In the genomic region with DNA sequence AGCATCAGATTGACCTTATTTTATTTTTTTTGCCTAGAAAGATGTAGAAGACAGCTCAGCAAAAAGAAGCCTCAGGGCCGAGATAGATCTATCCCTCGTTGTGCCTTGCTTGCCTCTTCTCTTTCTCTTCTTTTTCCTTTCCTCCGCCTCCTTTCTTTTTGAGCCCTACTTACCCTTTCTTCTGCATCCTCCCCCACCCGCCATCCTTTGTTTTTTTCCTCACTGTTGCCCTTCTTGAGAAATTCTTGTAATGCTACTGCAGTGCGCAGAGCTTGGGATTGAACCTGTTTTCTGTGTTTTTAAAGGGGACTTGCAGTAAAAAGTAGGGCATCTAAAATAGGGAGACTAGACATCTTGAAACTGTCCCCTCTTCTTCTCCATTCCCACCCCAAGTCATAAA, we compare ENCODE assay signal across 20 cellular contexts. TPM values are rescaled to one million over a fixed set of nuclear protein-coding genes. Genes with fewer than 3 reads are reported as not detected.
DNase-seq lines count a peak whose midpoint lies in the region; ATAC-seq and TF ChIP-seq lines count a peak whose summit lies in the region.
"Had no signal": no experiment of that assay in that cellular context is flagged by ENCODE, and none has a peak within 500 bp of the region (broad histone marks: within the 10 kb centered on the region; RNA-seq: fewer than 3 reads in every experiment).

No MANE protein-coding gene starts in this region.

- no peaks in the 10 kb centered on the region for H3K27me3 Mint-ChIP-seq in stimulated activated naive CD8-positive, alpha-beta T cell treated with anti-CD3 and anti-CD28 coated beads, Interleukin-15, Interleukin-2, amounts not matched to agents 100 ng/mL and 50 ng/mL, for 24 hours
- H3K27me3 Mint-ChIP-seq in WTC11 (ENCODE audit: low read depth): no peaks in the 10 kb centered on the region
- peaks cover 0 to 3% (median 0%) of the 10 kb centered on the region in 3 donors for H3K27me3 Mint-ChIP-seq in immature natural killer cell (ENCODE audit: low read depth in 3 of 3)
- H3K27me3 Mint-ChIP-seq: activated CD8-positive, alpha-beta memory T cell treated with anti-CD3 and anti-CD28 coated beads, Interleukin-2, amount 10 ng/mL, durations not matched to agents 7 days and 5 days had no signal

- H3K27ac Mint-ChIP-seq in stimulated activated naive CD8-positive, alpha-beta T cell treated with anti-CD3 and anti-CD28 coated beads, Interleukin-15, Interleukin-2, amounts not matched to agents 100 ng/mL and 50 ng/mL, for 24 hours: peak overlapping the region; percentile 15
- peak overlapping the region; percentile 88 for H3K27ac Mint-ChIP-seq in WTC11
- H3K27ac Mint-ChIP-seq in immature natural killer cell: peak overlapping the region; percentile 23 to 73 (median 62)
- H3K27ac Mint-ChIP-seq: activated CD8-positive, alpha-beta memory T cell treated with anti-CD3 and anti-CD28 coated beads, Interleukin-2, amount 10 ng/mL, durations not matched to agents 7 days and 5 days; T-helper 1 cell treated with Interleukin-12 subunit alpha and Interleukin-12 subunit beta and Interleukin-4 antibody, amounts not matched to agents 30 μg/mL and 1 μg/mL, for 36 hours had no signal

- peaks cover 90% of the 10 kb centered on the region for H3K4me1 Mint-ChIP-seq in stimulated activated naive CD8-positive, alpha-beta T cell treated with anti-CD3 and anti-CD28 coated beads, Interleukin-15, Interleukin-2, amounts not matched to agents 100 ng/mL and 50 ng/mL, for 24 hours (ENCODE audit: low read depth)
- H3K4me1 Mint-ChIP-seq in WTC11 (peaks cover 95% of the 10 kb centered on the region), immature natural killer cell (peaks cover 90 to 97% of the 10 kb centered on the region in 2 donors)

- CTCF ChIA-PET in WTC11 (lab: Charles Lee): interaction anchor here (2.2 to 3.5 kb wide), 3 partner anchors 10 to 149 kb away, joined by 10 to 45 read pairs (median 15); partner anchors contain the start of gene RALY

- DNase-seq in stimulated activated naive CD8-positive, alpha-beta T cell treated with anti-CD3 and anti-CD28 coated beads, Interleukin-15, Interleukin-2, amounts not matched to agents 100 U/mL and 50 U/mL, for 24 hours: no peak
- DNase-seq in WTC11 (ENCODE audit: low spot score) (no peak), immature natural killer cell (no peak), GDM1 (lab: John Stamatoyannopoulos, UW) (no peak), KBM-7 (no peak)
- DNase-seq in activated effector memory CD4-positive, alpha-beta T cell treated with Interleukin-2 at 50 U/mL for 16 hours: no peak
- DNase-seq: activated CD8-positive, alpha-beta memory T cell treated with anti-CD3 and anti-CD28 coated beads, Interleukin-2, amount 10 ng/mL, durations not matched to agents 7 days and 5 days; activated gamma-delta T cell; COR-L47; DND-41; effector memory CD4-positive, alpha-beta T cell; NCI-H1105 treated with DMSO at 0.1 percent for 48 hours; NCI-H2081 treated with DMSO at 0.1 percent for 48 hours; NCI-H446 treated with DMSO at 0.1 percent for 48 hours; NK-92 treated with Interleukin-12 subunit alpha and Interleukin-12 subunit beta, amount 100 ng/mL, for 24 hours; stimulated activated CD4-positive, alpha-beta T cell treated with anti-CD3 and anti-CD28 coated beads, Interleukin-1b, Interleukin-23, amount 100 ng/mL, for 48 hours; stimulated activated naive CD4-positive, alpha-beta T cell; WERI-Rb-1 had no signal

- no peaks in the 10 kb centered on the region for H3K9me3 Mint-ChIP-seq in stimulated activated naive CD8-positive, alpha-beta T cell treated with anti-CD3 and anti-CD28 coated beads, Interleukin-15, Interleukin-2, amounts not matched to agents 100 ng/mL and 50 ng/mL, for 24 hours
- no peaks in the 10 kb centered on the region for H3K9me3 Mint-ChIP-seq in WTC11
- H3K9me3 Mint-ChIP-seq in immature natural killer cell: no peaks in the 10 kb centered on the region
- H3K9me3 Mint-ChIP-seq: T-helper 1 cell treated with Interleukin-12 subunit alpha and Interleukin-12 subunit beta and Interleukin-4 antibody, amounts not matched to agents 30 μg/mL and 1 μg/mL, for 36 hours had no signal

- in situ Hi-C loops in KBM-7 (cut with MboI; ENCODE audit: low pct_unique_long_range_greater_than_20kb, low sequenced_read_pairs): no loop called here

- peaks cover 15% of the 10 kb centered on the region for H3K36me3 Mint-ChIP-seq in stimulated activated naive CD8-positive, alpha-beta T cell treated with anti-CD3 and anti-CD28 coated beads, Interleukin-15, Interleukin-2, amounts not matched to agents 100 ng/mL and 50 ng/mL, for 24 hours (ENCODE audit: low read depth)
- H3K36me3 Mint-ChIP-seq in WTC11: no peaks in the 10 kb centered on the region
- no peaks in the 10 kb centered on the region for H3K36me3 Mint-ChIP-seq in immature natural killer cell

- TF ChIP-seq CTCF in WTC11 (IDR thresholded peaks at IDR 0.05): no peak

- no peak for ATAC-seq in stimulated activated naive CD8-positive, alpha-beta T cell treated with anti-CD3 and anti-CD28 coated beads, Interleukin-15, Interleukin-2, amounts not matched to agents 100 U/mL and 50 U/mL, for 24 hours
- ATAC-seq in WTC11: no peak
- ATAC-seq: activated CD8-positive, alpha-beta memory T cell treated with anti-CD3 and anti-CD28 coated beads, Interleukin-2, amount 10 ng/mL, durations not matched to agents 7 days and 5 days had no signal

- no peak overlapping the region for H3K4me3 Mint-ChIP-seq in stimulated activated naive CD8-positive, alpha-beta T cell treated with anti-CD3 and anti-CD28 coated beads, Interleukin-15, Interleukin-2, amounts not matched to agents 100 ng/mL and 50 ng/mL, for 24 hours
- H3K4me3 Mint-ChIP-seq in WTC11: peak overlapping the region; percentile 21; the same call in 1 of the 2 replicates
- H3K4me3 Mint-ChIP-seq in immature natural killer cell: peak overlapping the region in 4 of 5 donors; percentile 16 to 39 (median 20)
- H3K4me3 Mint-ChIP-seq: activated CD8-positive, alpha-beta memory T cell treated with anti-CD3 and anti-CD28 coated beads, Interleukin-2, amount 10 ng/mL, durations not matched to agents 7 days and 5 days; T-helper 1 cell treated with Interleukin-12 subunit alpha and Interleukin-12 subunit beta and Interleukin-4 antibody, amounts not matched to agents 30 μg/mL and 1 μg/mL, for 36 hours had no signal

- POLR2A ChIA-PET in WTC11 (lab: Charles Lee): interaction anchor here (1.4 kb wide), 1 partner anchor 17 kb away, joined by 3 read pairs; no protein-coding TSS in a partner anchor

TF ChIP-seq in WTC11, 78 proteins besides CTCF, POLR2A, EP300 and RAD21 (continues in another document):
- TF ChIP-seq MLX (CRISPR knock-in tag; IDR thresholded peaks at IDR 0.05) (no peak), ELF4 (CRISPR knock-in tag; IDR thresholded peaks at IDR 0.05; ENCODE audit: low read depth) (no peak), ZNF396 (CRISPR knock-in tag; IDR thresholded peaks at IDR 0.05; ENCODE audit: borderline replicate concordance) (no peak), ATF3 (CRISPR knock-in tag; conservative IDR thresholded peaks at IDR 0.05) (no peak), CREM (CRISPR knock-in tag; IDR thresholded peaks at IDR 0.05) (no peak), NR2C2 (CRISPR knock-in tag; IDR thresholded peaks at IDR 0.05) (no peak)
- TF ChIP-seq, protein P1, sequence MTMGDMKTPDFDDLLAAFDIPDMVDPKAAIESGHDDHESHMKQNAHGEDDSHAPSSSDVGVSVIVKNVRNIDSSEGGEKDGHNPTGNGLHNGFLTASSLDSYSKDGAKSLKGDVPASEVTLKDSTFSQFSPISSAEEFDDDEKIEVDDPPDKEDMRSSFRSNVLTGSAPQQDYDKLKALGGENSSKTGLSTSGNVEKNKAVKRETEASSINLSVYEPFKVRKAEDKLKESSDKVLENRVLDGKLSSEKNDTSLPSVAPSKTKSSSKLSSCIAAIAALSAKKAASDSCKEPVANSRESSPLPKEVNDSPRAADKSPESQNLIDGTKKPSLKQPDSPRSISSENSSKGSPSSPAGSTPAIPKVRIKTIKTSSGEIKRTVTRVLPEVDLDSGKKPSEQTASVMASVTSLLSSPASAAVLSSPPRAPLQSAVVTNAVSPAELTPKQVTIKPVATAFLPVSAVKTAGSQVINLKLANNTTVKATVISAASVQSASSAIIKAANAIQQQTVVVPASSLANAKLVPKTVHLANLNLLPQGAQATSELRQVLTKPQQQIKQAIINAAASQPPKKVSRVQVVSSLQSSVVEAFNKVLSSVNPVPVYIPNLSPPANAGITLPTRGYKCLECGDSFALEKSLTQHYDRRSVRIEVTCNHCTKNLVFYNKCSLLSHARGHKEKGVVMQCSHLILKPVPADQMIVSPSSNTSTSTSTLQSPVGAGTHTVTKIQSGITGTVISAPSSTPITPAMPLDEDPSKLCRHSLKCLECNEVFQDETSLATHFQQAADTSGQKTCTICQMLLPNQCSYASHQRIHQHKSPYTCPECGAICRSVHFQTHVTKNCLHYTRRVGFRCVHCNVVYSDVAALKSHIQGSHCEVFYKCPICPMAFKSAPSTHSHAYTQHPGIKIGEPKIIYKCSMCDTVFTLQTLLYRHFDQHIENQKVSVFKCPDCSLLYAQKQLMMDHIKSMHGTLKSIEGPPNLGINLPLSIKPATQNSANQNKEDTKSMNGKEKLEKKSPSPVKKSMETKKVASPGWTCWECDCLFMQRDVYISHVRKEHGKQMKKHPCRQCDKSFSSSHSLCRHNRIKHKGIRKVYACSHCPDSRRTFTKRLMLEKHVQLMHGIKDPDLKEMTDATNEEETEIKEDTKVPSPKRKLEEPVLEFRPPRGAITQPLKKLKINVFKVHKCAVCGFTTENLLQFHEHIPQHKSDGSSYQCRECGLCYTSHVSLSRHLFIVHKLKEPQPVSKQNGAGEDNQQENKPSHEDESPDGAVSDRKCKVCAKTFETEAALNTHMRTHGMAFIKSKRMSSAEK (CRISPR knock-in tag; IDR thresholded peaks at IDR 0.05; ENCODE audit: borderline replicate concordance): no peak

RNA-seq across cellular contexts. Expression of gene RALY, which starts 18.6 kb away (rescaled TPM):
- 157 to 164 TPM (median 157 TPM) in 3 replicates for total RNA-seq in WTC11 (2021)
- polyA plus RNA-seq in immature natural killer cell: 100 to 1,000 TPM; 271 to 323 (median 273) TPM

Comparison
In these comparisons a context has a peak if more than half of its experiments do, and no peak if none do; other contexts are left out.
1. H3K27ac Mint-ChIP-seq: peak in every context shown above with its lines; median percentile 88 in WTC11; 62 in immature natural killer cell; 15 in stimulated activated naive CD8-positive, alpha-beta T cell treated with anti-CD3 and anti-CD28 coated beads, Interleukin-15, Interleukin-2, amounts not matched to agents 100 ng/mL and 50 ng/mL, for 24 hours.